Comparison of ENCODE assay signal across 20 cellular contexts in genomic region chr11:69477111-69477510, GRCh38. TPM values are rescaled to one million over a fixed set of nuclear protein-coding genes. Genes with fewer than 3 reads are reported as not detected.
A peak's percentile ranks its signal among the peaks of the same experiment; 100 is the strongest.
DNase-seq lines count a peak whose midpoint lies in the region; ATAC-seq, FAIRE-seq and TF ChIP-seq lines count a peak whose summit lies in the region.
"Had no signal": no experiment of that assay in that cellular context is flagged by ENCODE, and none has a peak within 500 bp of the region (broad histone marks: within the 10 kb centered on the region; RNA-seq: fewer than 3 reads in every experiment).

No MANE protein-coding gene starts in this region.

- no peak for FAIRE-seq in K562 (lab: Jason Lieb, UNC)
- FAIRE-seq in kidney (lab: Jason Lieb, UNC) = no peak
- FAIRE-seq: G401.6, GM12891 had no signal

- POLR2A ChIA-PET in K562 (lab: Yijun Ruan, JAX) = interaction anchor here (0.6 kb wide), 1 partner anchor 544 kb away, joined by 3 read pairs; no protein-coding TSS in a partner anchor

- no peaks in the 10 kb centered on the region for H3K9me1 ChIP-seq in K562 (ENCODE audit: control insufficient read depth, insufficient read depth, low read length)

- H3K9ac ChIP-seq in K562 (ENCODE audit: insufficient read depth in 1 of 2, low read depth in 2 of 2, low read length in 2 of 2) (no peak overlapping the region), kidney (ENCODE audit: low read length in 2 of 2) (no peak overlapping the region)
- H3K9ac ChIP-seq: BLaER1 treated with 17β-estradiol and CSF1 and Interleukin-3, amounts not matched to agents 10 nM and 100 nM had no signal

- no peaks in the 10 kb centered on the region for H3K79me2 ChIP-seq in K562 (ENCODE audit: control insufficient read depth, insufficient read depth, low read length)

- in situ Hi-C loops in K562 (cut with MboI) = no loop called here

- CTCF ChIA-PET in K562 (lab: Yijun Ruan, JAX; ENCODE audit: low intra/inter-chr PET ratio) = no interaction called here

- no peak for TF ChIP-seq RAD21 in K562 (CRISPR knock-in tag; conservative IDR thresholded peaks at IDR 0.05 in 1 of 2, IDR thresholded peaks at IDR 0.05 in 1 of 2)

- H3K27me3 ChIP-seq in left ventricle myocardium inferior (ENCODE audit: low read depth) (no peaks in the 10 kb centered on the region), K562 (ENCODE audit: control insufficient read depth in 2 of 2, insufficient read depth in 2 of 2, low read length in 2 of 2) (peaks cover 15 to 45% of the 10 kb centered on the region in 2 experiments), psoas muscle (ENCODE audit: insufficient read depth in 3 of 3, low read length in 2 of 3) (peaks cover 0 to 4% (median 1%) of the 10 kb centered on the region in 3 donors)
- H3K27me3 ChIP-seq: BLaER1 treated with 17β-estradiol and CSF1 and Interleukin-3, amounts not matched to agents 10 nM and 100 nM had no signal

- H2AFZ ChIP-seq in K562 (ENCODE audit: low read depth, low read length) = no peak overlapping the region

- intact Hi-C loops in left ventricle myocardium superior (cut with micrococcal nuclease) = no loop called here
- intact Hi-C loops in left ventricle myocardium inferior (cut with micrococcal nuclease) = no loop called here
- intact Hi-C loops in K562 (cut with micrococcal nuclease) = no loop called here
- intact Hi-C loops in kidney (cut with DNase I) = no loop called here
- intact Hi-C loops in psoas muscle (cut with DNase I) = no loop called here

- DNase-seq in left ventricle myocardium superior = peak; percentile 8
- no peak for DNase-seq in left ventricle myocardium inferior
- no peak for DNase-seq in K562 (ENCODE audit: extremely low read depth in 1 of 4, low spot score in 3 of 4)
- peak; percentile 51 for DNase-seq in kidney
- peak; percentile 7 to 31 for DNase-seq in psoas muscle
- DNase-seq in DMS79 treated with DMSO at 0.1 percent for 48 hours (lab: John Stamatoyannopoulos, UW) = no peak
- no peak for DNase-seq in NK-92 treated with Interleukin-12 subunit alpha and Interleukin-12 subunit beta, amount 100 ng/mL, for 24 hours (lab: John Stamatoyannopoulos, UW)
- DNase-seq: ACHN; Calu3; CD4-positive, CD25-positive, alpha-beta regulatory T cell; DMS 273 treated with DMSO at 0.1 percent for 48 hours; DMS79; EL had no signal

- no peak for ATAC-seq in left ventricle myocardium superior
- no peak for ATAC-seq in K562
- no peak for ATAC-seq in psoas muscle
- ATAC-seq in GM19328 (IDR thresholded peaks at IDR 0.05; ENCODE audit: unreplicated experiment) = no peak

- no TSS peak for BruUV-seq in K562 (replicated peaks; lab: Mats Ljungman, UMichigan)

- TF ChIP-seq CTCF in left ventricle myocardium inferior (IDR thresholded peaks at IDR 0.05; ENCODE audit: borderline replicate concordance) (no peak), K562 (IDR thresholded peaks at IDR 0.05 in 2 of 3, conservative IDR thresholded peaks at IDR 0.05 in 1 of 3; ENCODE audit: insufficient read depth in 2 of 3, low read depth in 1 of 3, low read length in 3 of 3) (no peak), kidney (IDR thresholded peaks at IDR 0.05; ENCODE audit: borderline replicate concordance, extremely low read depth, insufficient read depth) (no peak), psoas muscle (IDR thresholded peaks at IDR 0.05) (no peak)

- H3K4me2 ChIP-seq in K562 (ENCODE audit: insufficient read depth, low read length) = no peak overlapping the region
- H3K4me2 ChIP-seq: BLaER1 treated with 17β-estradiol and CSF1 and Interleukin-3, amounts not matched to agents 10 nM and 100 nM had no signal

- no peaks in the 10 kb centered on the region for H4K20me1 ChIP-seq in K562 (replicated peaks; ENCODE audit: control insufficient read depth, insufficient read depth, low read length)
- H4K20me1 ChIP-seq: BLaER1 treated with 17β-estradiol and CSF1 and Interleukin-3, amounts not matched to agents 10 nM and 100 nM had no signal

- H3K36me3 ChIP-seq in left ventricle myocardium inferior (no peaks in the 10 kb centered on the region), K562 (ENCODE audit: control insufficient read depth, insufficient read depth, low read length) (no peaks in the 10 kb centered on the region), kidney (ENCODE audit: control insufficient read depth in 1 of 2, insufficient read depth in 2 of 2, low read length in 2 of 2) (no peaks in the 10 kb centered on the region), psoas muscle (ENCODE audit: insufficient read depth in 1 of 2, low read depth in 1 of 2) (no peaks in the 10 kb centered on the region)
- H3K36me3 ChIP-seq: BLaER1 treated with 17β-estradiol and CSF1 and Interleukin-3, amounts not matched to agents 10 nM and 100 nM had no signal

- H3K9me3 ChIP-seq in left ventricle myocardium inferior (replicated peaks) (peaks cover 9% of the 10 kb centered on the region), K562 (replicated peaks; ENCODE audit: control insufficient read depth, insufficient read depth, low read depth, low read length) (no peaks in the 10 kb centered on the region), kidney (ENCODE audit: control insufficient read depth in 1 of 2, low read length in 2 of 2) (no peaks in the 10 kb centered on the region), psoas muscle (no peaks in the 10 kb centered on the region)

- H3K4me3 ChIP-seq in left ventricle myocardium inferior (no peak overlapping the region), K562 (no peak overlapping the region), kidney (ENCODE audit: low read length in 2 of 2) (no peak overlapping the region), psoas muscle (no peak overlapping the region)
- H3K4me3 ChIP-seq: BLaER1 treated with 17β-estradiol and CSF1 and Interleukin-3, amounts not matched to agents 10 nM and 100 nM had no signal

- TF ChIP-seq EP300 in K562 (IDR thresholded peaks at IDR 0.05; ENCODE audit: low read length) = no peak

- TF ChIP-seq POLR2A in K562 (conservative IDR thresholded peaks at IDR 0.05) = no peak

- WGBS in K562 (ENCODE audit: insufficient coverage, low coverage, missing lambda C conversion rate) = 39% methylated on average over 14 of the region's 15 CpGs
- 91 to 97% (median 95%) methylated on average over 15 of the region's 15 CpGs for WGBS in psoas muscle, 3 donors

- H3K27ac ChIP-seq in left ventricle myocardium inferior (replicated peaks) = no peak overlapping the region
- H3K27ac ChIP-seq in K562 (ENCODE audit: extremely low read depth, low read depth, low read length) = no peak overlapping the region
- H3K27ac ChIP-seq in kidney (ENCODE audit: low read depth in 2 of 2, low read length in 2 of 2) = no peak overlapping the region
- no peak overlapping the region for H3K27ac ChIP-seq in psoas muscle
- H3K27ac ChIP-seq: BLaER1 treated with 17β-estradiol and CSF1 and Interleukin-3, amounts not matched to agents 10 nM and 100 nM had no signal

- H3K4me1 ChIP-seq in left ventricle myocardium inferior (peaks cover 21% of the 10 kb centered on the region), K562 (replicated peaks in 1 of 2; ENCODE audit: control insufficient read depth in 2 of 2, insufficient read depth in 2 of 2, low read length in 2 of 2) (peaks cover 2 to 26% of the 10 kb centered on the region in 2 experiments; a peak in 3 of 5 replicates), kidney (ENCODE audit: control insufficient read depth in 1 of 2, insufficient read depth in 1 of 2, low read depth in 1 of 2, low read length in 2 of 2) (peaks cover 3 to 15% of the 10 kb centered on the region in 2 donors), psoas muscle (peaks cover 6% of the 10 kb centered on the region)
- H3K4me1 ChIP-seq: BLaER1 treated with 17β-estradiol and CSF1 and Interleukin-3, amounts not matched to agents 10 nM and 100 nM had no signal

TF ChIP-seq in K562, 482 proteins besides CTCF, POLR2A, EP300 and RAD21:
- no peak for TF ChIP-seq DMBX1 (CRISPR knock-in tag; IDR thresholded peaks at IDR 0.05; ENCODE audit: borderline replicate concordance)
- TF ChIP-seq POLR2AphosphoS2 (IDR thresholded peaks at IDR 0.05; ENCODE audit: low read length) = no peak
- TF ChIP-seq ZNF174 (CRISPR knock-in tag; IDR thresholded peaks at IDR 0.05) = no peak
- TF ChIP-seq ATF1 (CRISPR knock-in tag; IDR thresholded peaks at IDR 0.05) = no peak
- peak; percentile 29; the same call in 1 of the 2 replicates for TF ChIP-seq ATF1 (tag; IDR thresholded peaks at IDR 0.05)
- TF ChIP-seq HIVEP1 (CRISPR knock-in tag; IDR thresholded peaks at IDR 0.05) = no peak

RNA-seq across cellular contexts. Expression of gene LINC01488, which starts 4.4 kb away (rescaled TPM):
- total RNA-seq in left ventricle myocardium superior = not detected
- 0.38 TPM for total RNA-seq in left ventricle myocardium inferior
- not detected in 2 replicates for total RNA-seq in K562 (2011; cell fraction: chromatin; rRNA removed; ENCODE audit: low replicate concordance)
- total RNA-seq in K562 (2011; cell fraction: nucleolus; rRNA removed) = not detected in 2 replicates
- not detected in 2 replicates for total RNA-seq in K562 (2011; cell fraction: nucleoplasm; rRNA removed)
- total RNA-seq in K562 (2014; rRNA removed) = not detected in 2 replicates
- total RNA-seq in K562 (2014; rRNA removed; fragmentation: Illumina TruSeq; extraction: Trizol) = not detected in 2 replicates
- not detected in 2 replicates for total RNA-seq in K562 (2015; rRNA removed; fragmentation: Illumina TruSeq; extraction: Trizol)
- total RNA-seq in K562 (2021) = not detected in 2 replicates
- polyA plus RNA-seq in K562 (2011; rRNA removed) = not detected in 2 replicates
- polyA plus RNA-seq in K562 (2011; cell fraction: cytosol; rRNA removed) = not detected in 2 replicates
- not detected in 2 replicates for polyA plus RNA-seq in K562 (2011; cell fraction: nucleus; rRNA removed)
- polyA plus RNA-seq in K562 (2012) = not detected in 2 replicates
- polyA plus RNA-seq in K562 (2014; fragmentation: Illumina TruSeq; extraction: Trizol) = not detected in 2 replicates
- polyA plus RNA-seq in K562 (2014; fragmentation: Nextera tagmentation; extraction: Ambion mirVana) = not detected
- polyA plus RNA-seq in K562 (2014; rRNA removed) = not detected in 2 replicates
- polyA minus RNA-seq in K562 (2011; rRNA and poly(A)+ RNA removed) = not detected in 2 replicates
- not detected in 2 replicates for polyA minus RNA-seq in K562 (2011; cell fraction: cytosol; rRNA and poly(A)+ RNA removed)
- polyA minus RNA-seq in K562 (2011; cell fraction: nucleus; rRNA and poly(A)+ RNA removed) = not detected in 2 replicates
- not detected for total RNA-seq in kidney
- not detected for polyA plus RNA-seq in kidney (ENCODE audit: insufficient read depth, low read depth, low replicate concordance)
- total RNA-seq in psoas muscle = not detected
- under 1 TPM in 1 of 3 donors, not detected in 2; 0.03 TPM for polyA plus RNA-seq in psoas muscle
- total RNA-seq: A172; Calu3; CD4-positive, CD25-positive, alpha-beta regulatory T cell; H7 had no signal
- polyA plus RNA-seq: CD4-positive, CD25-positive, alpha-beta regulatory T cell; IgD-negative memory B cell had no signal

Comparison
In these comparisons a context has a peak if more than half of its experiments do, and no peak if none do; other contexts are left out.
1. DNase-seq: peak in left ventricle myocardium superior (single experiment), kidney (single experiment) and psoas muscle (2 of 2); none in left ventricle myocardium inferior (single experiment), K562 (0 of 4), DMS79 treated with DMSO at 0.1 percent for 48 hours (single experiment) and NK-92 treated with Interleukin-12 subunit alpha and Interleukin-12 subunit beta, amount 100 ng/mL, for 24 hours (single experiment).